7 cellular contexts compared by ENCODE assay signal in the genomic region with DNA sequence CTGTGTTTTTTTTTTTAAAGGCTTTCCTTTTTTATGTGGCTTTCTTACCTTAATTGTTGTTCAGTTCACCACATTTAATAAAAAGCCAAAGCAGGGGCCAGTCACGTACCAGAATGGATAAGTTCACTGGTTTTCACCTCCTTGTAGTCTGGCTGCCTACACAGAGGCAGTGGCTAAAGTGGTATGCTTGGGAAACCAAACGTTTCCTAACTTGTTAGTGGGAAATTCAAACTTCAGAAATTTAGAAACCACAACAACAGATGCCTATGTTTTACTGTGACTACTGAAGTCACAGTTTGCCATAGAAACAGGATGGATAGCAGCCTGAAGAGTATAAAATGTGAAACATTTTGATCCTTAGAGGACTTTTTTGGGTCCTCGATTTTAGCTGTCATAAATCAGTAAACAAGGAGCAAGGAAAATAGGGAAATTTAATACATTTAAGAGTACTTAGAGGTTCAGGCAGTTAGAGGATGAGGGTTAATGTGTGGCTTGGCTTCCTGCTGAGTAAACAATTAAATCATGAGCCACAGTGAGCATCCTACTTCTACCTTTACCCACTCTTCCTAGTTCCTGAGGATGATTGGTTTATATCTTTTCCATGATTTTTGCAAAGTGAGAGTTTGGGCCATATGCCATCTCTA. TPM values are rescaled to one million over a fixed set of nuclear protein-coding genes. Genes with fewer than 3 reads are reported as not detected.
DNase-seq lines count a peak whose midpoint lies in the region; TF ChIP-seq lines count a peak whose summit lies in the region.

No MANE protein-coding gene starts in this region.

- no peaks in the 10 kb centered on the region for H3K36me3 Mint-ChIP-seq in Calu3 (ENCODE audit: insufficient read depth, unreplicated experiment)

- no peaks in the 10 kb centered on the region for H3K9me3 Mint-ChIP-seq in Calu3 (ENCODE audit: low read depth, unreplicated experiment)

- no TSS peak for BruUV-seq in Calu3 (replicated peaks; lab: Mats Ljungman, UMichigan)

- DNase-seq in GM12865 (ENCODE audit: low read depth) (peak; percentile 18), M059J (ENCODE audit: low read depth) (peak; percentile 94), cardiac fibroblast (ENCODE audit: low read depth in 2 of 2) (peak; percentile 69 to 83), skeletal muscle cell (ENCODE audit: low read depth) (peak; percentile 76), HPDE6-E6E7 (ENCODE audit: extremely low spot score) (no peak), Calu3 (no peak), NCI-H2227 treated with DMSO at 0.1 percent for 48 hours (lab: John Stamatoyannopoulos, UW) (no peak)

- H3K27ac Mint-ChIP-seq in Calu3 (ENCODE audit: unreplicated experiment), result no peak overlapping the region

- CTCF ChIA-PET in Calu3 (lab: Charles Lee), result no interaction called here

- TF ChIP-seq CTCF in GM12865 (IDR thresholded peaks at IDR 0.05; ENCODE audit: insufficient read depth, low read depth, low read length, missing control alignments) (no peak), cardiac fibroblast (IDR thresholded peaks at IDR 0.05; ENCODE audit: low read depth, low read length) (no peak), Calu3 (IDR thresholded peaks at IDR 0.05; ENCODE audit: unreplicated experiment) (no peak)

- intact Hi-C loops in Calu3 (cut with micrococcal nuclease; ENCODE audit: unreplicated experiment), result no loop called here

- H3K4me3 Mint-ChIP-seq in Calu3 (ENCODE audit: low read depth, unreplicated experiment), result no peak overlapping the region

- no peak overlapping the region for H3K4me3 ChIP-seq in GM12865 (ENCODE audit: low read depth, low read length)
- no peak overlapping the region for H3K4me3 ChIP-seq in cardiac fibroblast (replicated peaks in 1 of 2; ENCODE audit: low read depth in 2 of 2, low read length in 2 of 2)
- H3K4me3 ChIP-seq in skeletal muscle cell (ENCODE audit: low read depth, low read length), result no peak overlapping the region

- no peaks in the 10 kb centered on the region for H3K27me3 Mint-ChIP-seq in Calu3 (ENCODE audit: unreplicated experiment)

- H3K4me1 Mint-ChIP-seq in Calu3 (ENCODE audit: low read depth, unreplicated experiment), result peaks cover 24% of the 10 kb centered on the region

RNA-seq across cellular contexts. Expression of a gene that starts 48.6 kb away (rescaled TPM):
- 38.7 and 49.9 TPM in 2 replicates for total RNA-seq in M059J (2014; rRNA removed; shearing (Covaris generic))
- 44.3 and 55.8 TPM in 2 replicates for total RNA-seq in Calu3 (2022)

Comparison
In these comparisons a context has a peak if more than half of its experiments do, and no peak if none do; other contexts are left out.
1. DNase-seq: peak in GM12865 (single experiment), M059J (single experiment), cardiac fibroblast (2 of 2) and skeletal muscle cell (single experiment); none in HPDE6-E6E7 (single experiment), Calu3 (single experiment) and NCI-H2227 treated with DMSO at 0.1 percent for 48 hours (single experiment).